In the genomic region with DNA sequence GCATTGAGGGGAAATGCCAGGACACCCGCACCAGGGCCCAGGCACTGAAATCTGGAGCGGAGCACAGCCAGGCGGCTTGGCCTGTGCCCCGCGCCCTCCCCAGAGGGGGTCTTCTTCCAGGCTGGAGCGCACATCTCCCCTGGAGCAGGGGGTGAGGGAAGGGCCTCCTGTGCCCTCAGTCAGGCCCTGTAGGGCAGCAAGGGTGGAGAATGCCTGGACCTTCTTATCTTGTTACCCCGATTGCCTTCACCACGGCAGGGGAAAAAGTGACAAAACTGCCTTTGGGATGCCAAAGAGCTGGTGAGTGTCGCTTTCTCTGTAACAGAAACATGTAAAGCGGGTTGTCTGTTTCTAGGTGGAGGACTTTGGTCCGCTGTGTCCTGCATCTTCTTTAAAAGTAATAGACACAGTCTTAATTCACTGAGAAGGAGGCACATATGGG, we compare ENCODE assay signal across 9 cellular contexts. TPM values are rescaled to one million over a fixed set of nuclear protein-coding genes. Genes with fewer than 3 reads are reported as not detected.
DNase-seq lines count a peak whose midpoint lies in the region; ATAC-seq and TF ChIP-seq lines count a peak whose summit lies in the region.
"Had no signal": no experiment of that assay in that cellular context is flagged by ENCODE, and none has a peak within 500 bp of the region (broad histone marks: within the 10 kb centered on the region; RNA-seq: fewer than 3 reads in every experiment).

No MANE protein-coding gene starts in this region.

- H3K27me3 ChIP-seq in left ventricle myocardium inferior (ENCODE audit: low read depth), result peaks cover 24% of the 10 kb centered on the region
- H3K27me3 ChIP-seq in rectal smooth muscle tissue (ENCODE audit: control insufficient read depth, insufficient read depth, low read length), result no peaks in the 10 kb centered on the region

- peaks cover 0 to 4% (median 0%) of the 10 kb centered on the region in 7 donors for H3K9me3 Mint-ChIP-seq in CD14-positive monocyte
- H3K9me3 Mint-ChIP-seq in T-cell, result no peaks in the 10 kb centered on the region
- H3K9me3 Mint-ChIP-seq: activated naive CD8-positive, alpha-beta T cell treated with anti-CD3 and anti-CD28 coated beads, Interleukin-2, amount 10 ng/mL, durations not matched to agents 7 days and 5 days had no signal

- no peaks in the 10 kb centered on the region for H3K9me3 ChIP-seq in left ventricle myocardium inferior (replicated peaks)

- H3K36me3 Mint-ChIP-seq in CD14-positive monocyte, result peaks cover 0 to 5% of the 10 kb centered on the region in 2 donors
- H3K36me3 Mint-ChIP-seq in T-cell, result no peaks in the 10 kb centered on the region
- H3K36me3 Mint-ChIP-seq: activated naive CD8-positive, alpha-beta T cell treated with anti-CD3 and anti-CD28 coated beads, Interleukin-2, amount 10 ng/mL, durations not matched to agents 7 days and 5 days had no signal

- H3K27ac ChIP-seq in left ventricle myocardium inferior (replicated peaks), result peak overlapping the region; percentile 96
- H3K27ac ChIP-seq in rectal smooth muscle tissue (ENCODE audit: low read depth, low read length), result peak overlapping the region; percentile 70

- no peak for ATAC-seq in T-cell (replicated peaks in 1 of 4)
- ATAC-seq in HG02642 (IDR thresholded peaks at IDR 0.05; ENCODE audit: poor library complexity, unreplicated experiment), result no peak

- DNase-seq in CD14-positive monocyte (ENCODE audit: low spot score) (no peak), T-cell (no peak), left ventricle myocardium inferior (no peak), T-helper 1 cell (no peak), amniotic stem cell (lab: John Stamatoyannopoulos, UW) (no peak), amygdala (lab: John Stamatoyannopoulos, UW) (no peak)

- POLR2A ChIA-PET in T-cell (lab: Charles Lee), result no interaction called here

- H3K27me3 Mint-ChIP-seq in CD14-positive monocyte (ENCODE audit: low read depth in 3 of 3), result peaks cover under 1 to 20% (median 17%) of the 10 kb centered on the region in 3 donors
- peaks cover 29 to 31% of the 10 kb centered on the region in 2 donors for H3K27me3 Mint-ChIP-seq in T-cell

- TF ChIP-seq CTCF in CD14-positive monocyte (IDR thresholded peaks at IDR 0.05), result no peak
- no peak for TF ChIP-seq CTCF in left ventricle myocardium inferior (IDR thresholded peaks at IDR 0.05; ENCODE audit: borderline replicate concordance)

- H3K4me3 Mint-ChIP-seq in CD14-positive monocyte, result peak overlapping the region; percentile 72 to 84
- H3K4me3 Mint-ChIP-seq in T-cell, result peak overlapping the region in 2 of 3 donors; percentile 21 to 58

- CTCF ChIA-PET in T-cell (lab: Charles Lee), result no interaction called here

- no peaks in the 10 kb centered on the region for H3K36me3 ChIP-seq in left ventricle myocardium inferior
- H3K36me3 ChIP-seq in rectal smooth muscle tissue (ENCODE audit: control insufficient read depth, insufficient read depth, low read length), result no peaks in the 10 kb centered on the region

- H3K4me1 Mint-ChIP-seq in CD14-positive monocyte (peaks cover 74% of the 10 kb centered on the region), T-cell (peaks cover 12 to 24% (median 22%) of the 10 kb centered on the region in 3 donors)

- H3K27ac Mint-ChIP-seq in CD14-positive monocyte (peak overlapping the region in 2 of 7 donors; percentile 8 to 14), T-cell (no peak overlapping the region)
- H3K27ac Mint-ChIP-seq: activated naive CD8-positive, alpha-beta T cell treated with anti-CD3 and anti-CD28 coated beads, Interleukin-2, amount 10 ng/mL, durations not matched to agents 7 days and 5 days had no signal

- H3K4me3 ChIP-seq in left ventricle myocardium inferior (peak overlapping the region; percentile 77), rectal smooth muscle tissue (ENCODE audit: low read length) (peak overlapping the region; percentile 70)

- intact Hi-C loops in CD14-positive monocyte (cut with micrococcal nuclease) (loop anchor here in 1 of 2 donors (2.0 kb wide), 1 partner anchor 48 kb away; a partner anchor contains a TSS), left ventricle myocardium inferior (cut with micrococcal nuclease) (no loop called here)

- peaks cover 54% of the 10 kb centered on the region for H3K4me1 ChIP-seq in left ventricle myocardium inferior
- peaks cover 5% of the 10 kb centered on the region for H3K4me1 ChIP-seq in rectal smooth muscle tissue (ENCODE audit: control insufficient read depth, insufficient read depth, low read length)

- H3K9ac ChIP-seq in rectal smooth muscle tissue (ENCODE audit: low read length), result no peak overlapping the region

RNA-seq across cellular contexts. Expression of a gene that starts 48.3 kb away (rescaled TPM):
- under 1 TPM; 0.11 to 0.27 TPM for polyA plus RNA-seq in CD14-positive monocyte
- total RNA-seq in T-cell (under 1 TPM; 0.23 to 0.82 (median 0.33) TPM), left ventricle myocardium inferior (7.3 TPM)

RNA-seq across cellular contexts. Expression of a gene that starts 51.8 kb away (rescaled TPM):
- polyA plus RNA-seq in CD14-positive monocyte, result 10 to 100 TPM; 50.8 to 68.4 TPM
- total RNA-seq in T-cell (10 to 100 TPM; 52.8 to 95.2 (median 82.3) TPM), left ventricle myocardium inferior (50.1 TPM)
